8 cellular contexts compared by ENCODE assay signal in the genomic region with DNA sequence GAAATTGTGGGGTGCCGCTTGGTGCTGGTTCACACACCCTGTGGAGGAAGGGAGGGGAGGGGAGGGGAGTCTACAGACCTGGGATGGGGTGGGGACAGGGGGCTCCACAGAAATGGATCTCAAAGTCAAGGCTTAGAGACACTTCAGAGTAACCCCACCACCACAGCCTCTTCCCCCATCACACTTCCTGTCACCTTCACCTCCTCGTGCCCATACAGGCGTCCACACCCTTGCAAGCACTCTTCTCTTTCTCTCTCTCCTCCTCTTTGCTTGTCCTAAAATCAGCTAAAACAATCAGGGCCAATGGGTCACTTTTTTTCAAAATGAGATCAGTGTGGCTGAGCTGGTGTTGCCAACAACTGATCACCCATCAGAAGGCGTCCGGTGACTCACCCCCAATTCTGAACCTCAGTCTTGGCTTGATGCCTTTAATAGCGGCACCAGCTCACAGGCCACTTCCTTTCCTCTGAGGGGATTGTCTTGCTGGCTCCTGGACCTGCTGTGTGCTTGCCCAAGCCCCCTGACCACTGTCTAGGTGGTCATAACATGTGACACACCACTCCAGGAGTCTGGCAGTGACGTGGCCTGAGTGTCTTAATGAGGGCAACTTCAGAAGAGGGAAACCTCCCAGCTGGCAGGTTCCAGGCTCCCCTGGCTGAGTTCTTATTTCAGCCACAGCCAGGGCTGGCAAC.
A peak's percentile ranks its signal among the peaks of the same experiment; 100 is the strongest.
DNase-seq lines count a peak whose midpoint lies in the region; ATAC-seq and TF ChIP-seq lines count a peak whose summit lies in the region.

No MANE protein-coding gene starts in this region.

- H3K79me2 ChIP-seq in Loucy (ENCODE audit: insufficient read depth, low read length), result peaks cover 55% of the 10 kb centered on the region

- DNase-seq in AML-193 (lab: John Stamatoyannopoulos, UW) (peak; percentile 86 to 88), glomerular visceral epithelial cell (ENCODE audit: extremely low spot score) (peak; percentile 88), DMS79 (lab: John Stamatoyannopoulos, UW) (no peak), NCI-H2029 treated with DMSO at 0.1 percent for 48 hours (lab: John Stamatoyannopoulos, UW) (no peak)
- DNase-seq in activated CD8-positive, alpha-beta memory T cell treated with anti-CD3 and anti-CD28 coated beads, Interleukin-2, amount 50 U/mL, for 48 hours, result peak; percentile 65
- DNase-seq in stimulated activated CD8-positive, alpha-beta memory T cell treated with anti-CD3 and anti-CD28 coated beads, Interleukin-12 subunit alpha, Interleukin-12 subunit beta, amount 100 ng/mL, for 4 hours (ENCODE audit: low read depth), result peak; percentile 34

- ATAC-seq in GM21619 (IDR thresholded peaks at IDR 0.05; ENCODE audit: unreplicated experiment), result no peak

- H3K4me2 ChIP-seq in Loucy (ENCODE audit: low read depth, low read length, poor library complexity, severe bottlenecking), result peak overlapping the region; percentile 79

- H3K4me1 ChIP-seq in Loucy (ENCODE audit: insufficient read depth, low read length, poor library complexity, severe bottlenecking), result peaks cover 59% of the 10 kb centered on the region

- peak overlapping the region; percentile 77 for H3K4me3 ChIP-seq in Loucy (ENCODE audit: low read length, poor library complexity, severe bottlenecking)

- H3K36me3 ChIP-seq in Loucy (ENCODE audit: insufficient read depth, low read length), result no peaks in the 10 kb centered on the region

- no peaks in the 10 kb centered on the region; the same call in 1 of the 2 replicates for H3F3A ChIP-seq in Loucy (ENCODE audit: low read depth)

- H3K27me3 ChIP-seq in Loucy (ENCODE audit: insufficient read depth, low read length, poor library complexity, severe bottlenecking), result no peaks in the 10 kb centered on the region

- peak overlapping the region; percentile 3; the same call in 1 of the 2 replicates for H2AFZ ChIP-seq in Loucy (ENCODE audit: low read length)

- TF ChIP-seq CTCF in Loucy (conservative IDR thresholded peaks at IDR 0.05; ENCODE audit: low read length), result no peak

- H3K9me3 ChIP-seq in Loucy (ENCODE audit: insufficient read depth, low read depth, low read length), result no peaks in the 10 kb centered on the region

- no peaks in the 10 kb centered on the region for H4K20me1 ChIP-seq in Loucy (ENCODE audit: insufficient read depth, low read length, poor library complexity, severe bottlenecking)

- H3K9me2 ChIP-seq in Loucy (replicated peaks; ENCODE audit: low read depth, low read length), result no peaks in the 10 kb centered on the region

- H3K9ac ChIP-seq in Loucy (ENCODE audit: low read depth, low read length, poor library complexity, severe bottlenecking), result peak overlapping the region; percentile 97

Comparison
In these comparisons a context has a peak if more than half of its experiments do, and no peak if none do; other contexts are left out.
1. DNase-seq: peak in AML-193 (2 of 2), activated CD8-positive, alpha-beta memory T cell treated with anti-CD3 and anti-CD28 coated beads, Interleukin-2, amount 50 U/mL, for 48 hours (single experiment), glomerular visceral epithelial cell (single experiment) and stimulated activated CD8-positive, alpha-beta memory T cell treated with anti-CD3 and anti-CD28 coated beads, Interleukin-12 subunit alpha, Interleukin-12 subunit beta, amount 100 ng/mL, for 4 hours (single experiment); none in DMS79 (single experiment) and NCI-H2029 treated with DMSO at 0.1 percent for 48 hours (single experiment).